29 cellular contexts compared by ENCODE assay signal in the genomic region with DNA sequence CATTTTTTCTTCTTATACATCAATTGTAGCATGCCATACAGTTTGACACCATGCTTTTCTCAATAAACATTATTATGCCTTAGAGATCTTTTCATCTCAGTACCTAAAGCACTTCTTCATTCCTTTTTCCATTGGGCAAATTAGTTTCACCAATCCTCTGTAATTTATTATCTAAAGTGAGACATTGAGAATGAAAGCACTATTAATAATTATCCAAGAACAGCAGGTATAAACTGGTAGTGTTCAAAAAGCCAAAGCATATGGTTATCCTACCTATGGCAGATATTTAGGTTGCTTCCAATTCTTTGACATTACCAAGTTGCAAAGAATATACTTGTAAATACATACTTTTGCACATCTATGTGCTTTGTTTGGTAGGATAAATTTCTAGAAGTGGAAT. TPM values are rescaled to one million over a fixed set of nuclear protein-coding genes. Genes with fewer than 3 reads are reported as not detected.
A peak's percentile ranks its signal among the peaks of the same experiment; 100 is the strongest.
DNase-seq lines count a peak whose midpoint lies in the region; ATAC-seq, FAIRE-seq and TF ChIP-seq lines count a peak whose summit lies in the region.
"Had no signal": no experiment of that assay in that cellular context is flagged by ENCODE, and none has a peak within 500 bp of the region (broad histone marks: within the 10 kb centered on the region; RNA-seq: fewer than 3 reads in every experiment).

No MANE protein-coding gene starts in this region.

- no peak overlapping the region for H3K4me3 ChIP-seq in mesenchymal stem cell (ENCODE audit: insufficient read depth in 1 of 2, low read depth in 1 of 2, low read length in 2 of 2)
- H3K4me3 ChIP-seq: A549, GM23338, PC-9, SJCRH30 had no signal

- H3K79me1 ChIP-seq in mesenchymal stem cell (replicated peaks; ENCODE audit: low read length, poor library complexity, severe bottlenecking) = no peaks in the 10 kb centered on the region

- H3K27ac ChIP-seq in mesenchymal stem cell (ENCODE audit: low read length, poor library complexity, severe bottlenecking) = peak overlapping the region; percentile 69
- H3K27ac ChIP-seq: A549, HL-60, KMS-11, PC-9, SJCRH30 had no signal

- H3K9me3 ChIP-seq in mesenchymal stem cell (ENCODE audit: control insufficient read depth, low read length) = no peaks in the 10 kb centered on the region
- H3K9me3 ChIP-seq: A549, SJCRH30 had no signal

- H4K8ac ChIP-seq in mesenchymal stem cell (ENCODE audit: low read length) = no peak overlapping the region

- no peaks in the 10 kb centered on the region for H3K27me3 ChIP-seq in mesenchymal stem cell (ENCODE audit: control insufficient read depth in 1 of 2, insufficient read depth in 1 of 2, low read length in 2 of 2)
- H3K27me3 ChIP-seq: SJCRH30 had no signal

- no peak overlapping the region for H2BK120ac ChIP-seq in mesenchymal stem cell (ENCODE audit: low read depth, low read length)

- no peak overlapping the region for H2BK12ac ChIP-seq in mesenchymal stem cell (ENCODE audit: low read length in 2 of 2)

- no peak overlapping the region for H3K18ac ChIP-seq in mesenchymal stem cell (ENCODE audit: low read depth in 1 of 2, low read length in 2 of 2)

- no peak overlapping the region for H3K4me2 ChIP-seq in mesenchymal stem cell (ENCODE audit: low read length, poor library complexity, severe bottlenecking)
- H3K4me2 ChIP-seq: A549, GM23338, KMS-11, PC-9 had no signal

- H3K23ac ChIP-seq in mesenchymal stem cell (ENCODE audit: low read length in 2 of 2) = no peak overlapping the region

- H3K36me3 ChIP-seq in mesenchymal stem cell (ENCODE audit: control insufficient read depth in 1 of 2, insufficient read depth in 2 of 2, low read depth in 1 of 2, low read length in 2 of 2) = peaks cover 6 to 73% of the 10 kb centered on the region in 2 experiments

- peaks cover 1% of the 10 kb centered on the region for H3K4me1 ChIP-seq in mesenchymal stem cell (ENCODE audit: control insufficient read depth, insufficient read depth, low read depth, low read length)
- H3K4me1 ChIP-seq: A549, SJCRH30 had no signal

- H3K27me3 Mint-ChIP-seq in activated naive CD8-positive, alpha-beta T cell treated with anti-CD3 and anti-CD28 coated beads for 36 hours = no peaks in the 10 kb centered on the region
- H3K27me3 Mint-ChIP-seq: CD4-positive, alpha-beta memory T cell; IgD-negative memory B cell had no signal

- peak; percentile 47 for ATAC-seq in GM18508 (IDR thresholded peaks at IDR 0.05; ENCODE audit: insufficient read depth, unreplicated experiment)
- peak; percentile 51 for ATAC-seq in HG03460 (IDR thresholded peaks at IDR 0.05; ENCODE audit: unreplicated experiment)
- no peak for ATAC-seq in GM21825 (IDR thresholded peaks at IDR 0.05; ENCODE audit: unreplicated experiment)
- ATAC-seq: A549, GM23338, Right ventricle myocardium inferior, SK-N-SH treated with all-trans-retinoic acid at 6 μM for 48 hours had no signal

- no peak for TF ChIP-seq CTCF in GM13977 (IDR thresholded peaks at IDR 0.05; ENCODE audit: extremely low read depth, insufficient read depth, missing control alignments)

- H4K91ac ChIP-seq in mesenchymal stem cell (ENCODE audit: low read length) = no peak overlapping the region

- no peak overlapping the region for H2BK15ac ChIP-seq in mesenchymal stem cell (ENCODE audit: low read depth, poor library complexity, severe bottlenecking)

- H3K4ac ChIP-seq in mesenchymal stem cell (ENCODE audit: low read depth in 1 of 2, low read length in 2 of 2) = no peak overlapping the region

- H2AK5ac ChIP-seq in mesenchymal stem cell (ENCODE audit: low read length, severe bottlenecking) = no peak overlapping the region

- no peak overlapping the region for H3K27ac Mint-ChIP-seq in activated naive CD8-positive, alpha-beta T cell treated with anti-CD3 and anti-CD28 coated beads for 36 hours
- H3K27ac Mint-ChIP-seq: CD4-positive, alpha-beta memory T cell; GM23338; H9; IgD-negative memory B cell had no signal

- no peak overlapping the region for H3K9ac ChIP-seq in mesenchymal stem cell (ENCODE audit: low read length)
- H3K9ac ChIP-seq: KMS-11 had no signal

- H3K4me3 Mint-ChIP-seq in activated naive CD8-positive, alpha-beta T cell treated with anti-CD3 and anti-CD28 coated beads for 36 hours = no peak overlapping the region
- H3K4me3 Mint-ChIP-seq: CD4-positive, alpha-beta memory T cell; GM23338; H9; IgD-negative memory B cell had no signal

- H3K36me3 Mint-ChIP-seq in activated naive CD8-positive, alpha-beta T cell treated with anti-CD3 and anti-CD28 coated beads for 36 hours = peaks cover 9% of the 10 kb centered on the region

- H2BK5ac ChIP-seq in mesenchymal stem cell (ENCODE audit: low read depth, low read length, poor library complexity, severe bottlenecking) = no peak overlapping the region

- no peak overlapping the region for H2AFZ ChIP-seq in mesenchymal stem cell (ENCODE audit: low read depth, low read length)
- H2AFZ ChIP-seq: GM23338, PC-9 had no signal

- no peaks in the 10 kb centered on the region for H3K9me3 Mint-ChIP-seq in activated naive CD8-positive, alpha-beta T cell treated with anti-CD3 and anti-CD28 coated beads for 36 hours
- H3K9me3 Mint-ChIP-seq: CD4-positive, alpha-beta memory T cell; GM23338; H9; IgD-negative memory B cell had no signal

- no peaks in the 10 kb centered on the region for H3K4me1 Mint-ChIP-seq in activated naive CD8-positive, alpha-beta T cell treated with anti-CD3 and anti-CD28 coated beads for 36 hours
- H3K4me1 Mint-ChIP-seq: CD4-positive, alpha-beta memory T cell; GM23338; H9; IgD-negative memory B cell had no signal

- in situ Hi-C loops in GM13977 (cut with MboI; ENCODE audit: low pct_unique_long_range_greater_than_20kb, low sequenced_read_pairs, unreplicated experiment) = no loop called here

- DNase-seq in GM19239 (ENCODE audit: insufficient read length, low spot score) (no peak), mesenchymal stem cell (no peak), GM13977 (ENCODE audit: low spot score) (no peak)
- no peak for DNase-seq in activated naive CD8-positive, alpha-beta T cell treated with anti-CD3 and anti-CD28 coated beads for 36 hours
- DNase-seq: C1 segment of cervical spinal cord; CD4-positive, alpha-beta memory T cell; DMS 273 treated with DMSO at 0.1 percent for 48 hours; DMS79 treated with DMSO at 0.1 percent for 48 hours; GF-D8; H9; NCI-H1092; NCI-H1417 treated with DMSO at 0.1 percent for 48 hours; NCI-H1694 treated with DMSO at 0.1 percent for 48 hours; NCI-H2081; NCI-H2227 treated with DMSO at 0.1 percent for 48 hours; NCI-H526 treated with DMSO at 0.1 percent for 48 hours; PC-9; SJCRH30 had no signal

- peak; percentile 26 for FAIRE-seq in GM19239 (lab: Jason Lieb, UNC)
- FAIRE-seq: A549, GM12891 had no signal

- no peak overlapping the region for H3K14ac ChIP-seq in mesenchymal stem cell (ENCODE audit: low read length in 2 of 2)

RNA-seq across cellular contexts. Expression of a gene that starts 15.6 kb away (rescaled TPM):
- 47.9 TPM for polyA plus RNA-seq in mesenchymal stem cell (2013, experiment 1 of 2)
- 50.4 TPM for polyA plus RNA-seq in mesenchymal stem cell (2013, experiment 2 of 2)
- 10 to 100 TPM; 33.6 to 35.1 TPM for total RNA-seq in activated naive CD8-positive, alpha-beta T cell treated with anti-CD3 and anti-CD28 coated beads for 36 hours
